ENCODE assay signal across 28 cellular contexts in the genomic region with DNA sequence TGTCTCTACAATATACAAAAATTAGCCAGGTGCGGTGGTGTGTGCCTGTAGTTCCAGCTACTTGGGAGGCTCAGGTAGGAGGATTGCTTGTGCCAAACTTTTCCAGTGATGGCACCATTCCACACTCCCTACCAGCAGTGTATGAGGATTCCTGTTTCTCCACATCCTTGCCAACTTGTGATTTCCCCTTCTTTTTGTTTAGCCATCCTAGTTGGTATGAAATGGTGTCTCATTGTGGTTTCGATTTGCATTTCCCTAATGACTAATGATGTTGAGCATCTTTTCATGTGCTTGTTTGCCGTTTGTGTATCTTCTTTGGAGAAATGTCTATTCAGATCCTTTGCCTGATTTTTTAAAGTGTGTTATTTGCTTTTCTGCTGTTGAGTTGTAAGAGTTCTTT. TPM values are rescaled to one million over a fixed set of nuclear protein-coding genes. Genes with fewer than 3 reads are reported as not detected.
DNase-seq lines count a peak whose midpoint lies in the region; ATAC-seq, FAIRE-seq and TF ChIP-seq lines count a peak whose summit lies in the region.
"Had no signal": no experiment of that assay in that cellular context is flagged by ENCODE, and none has a peak within 500 bp of the region (broad histone marks: within the 10 kb centered on the region; RNA-seq: fewer than 3 reads in every experiment).

No MANE protein-coding gene starts in this region.

- peak overlapping the region in 1 of 2 experiments; percentile 26 for H3K4ac ChIP-seq in mesenchymal stem cell (ENCODE audit: low read depth in 1 of 2, low read length in 2 of 2)

- no peak overlapping the region for H3K18ac ChIP-seq in mesenchymal stem cell (ENCODE audit: low read depth in 1 of 2, low read length in 2 of 2)

- CTCF ChIA-PET in PC-3 (lab: Charles Lee): no interaction called here

- H2AFZ ChIP-seq in PC-3 (ENCODE audit: low read length) (no peak overlapping the region), mesenchymal stem cell (ENCODE audit: low read depth, low read length) (no peak overlapping the region)
- H2AFZ ChIP-seq: hepatocyte had no signal

- 0 out of 2 replicates have a peak, but pooled peaks have one; percentile 31 for ATAC-seq in PC-3
- ATAC-seq in GM18858 (IDR thresholded peaks at IDR 0.05; ENCODE audit: unreplicated experiment): no peak
- no peak for ATAC-seq in GM19023 (IDR thresholded peaks at IDR 0.05; ENCODE audit: unreplicated experiment)
- ATAC-seq in Right ventricle myocardium inferior: no peak
- ATAC-seq: GM12878; right lobe of liver; stimulated activated memory B cell treated with anti-CD40 and anti-IgM and Interleukin-4, amounts not matched to agents 10 μg/mL and 1 μg/mL and 100 μg/mL, for 72 hours had no signal

- H3K4me1 ChIP-seq in PC-3 (ENCODE audit: insufficient read depth, low read length): no peaks in the 10 kb centered on the region
- no peaks in the 10 kb centered on the region for H3K4me1 ChIP-seq in mesenchymal stem cell (ENCODE audit: control insufficient read depth, insufficient read depth, low read depth, low read length)

- H2BK12ac ChIP-seq in mesenchymal stem cell (ENCODE audit: low read length in 2 of 2): no peak overlapping the region

- no peak overlapping the region for H2BK5ac ChIP-seq in mesenchymal stem cell (ENCODE audit: low read depth, low read length, poor library complexity, severe bottlenecking)

- no peak overlapping the region for H3K4me3 ChIP-seq in PC-3 (ENCODE audit: low read length)
- no peak overlapping the region for H3K4me3 ChIP-seq in bronchial epithelial cell (ENCODE audit: low read depth, low read length)
- no peak overlapping the region for H3K4me3 ChIP-seq in mesenchymal stem cell (ENCODE audit: insufficient read depth in 1 of 2, low read depth in 1 of 2, low read length in 2 of 2)
- H3K4me3 ChIP-seq: BLaER1 treated with 17β-estradiol and CSF1 and Interleukin-3, amounts not matched to agents 10 nM and 100 nM; GM12878; hepatocyte; right lobe of liver had no signal

- WGBS in mesenchymal stem cell: 26% methylated on average over 3 of the region's 3 CpGs

- no peak for TF ChIP-seq CTCF in PC-3 (conservative IDR thresholded peaks at IDR 0.05; ENCODE audit: low read depth, low read length)
- no peak for TF ChIP-seq CTCF in bronchial epithelial cell (IDR thresholded peaks at IDR 0.05; ENCODE audit: insufficient read depth, low read length, severe bottlenecking)

- FAIRE-seq in bronchial epithelial cell (lab: Jason Lieb, UNC): no peak
- FAIRE-seq: GM12878, HTR-8/SVneo had no signal

- BruUV-seq in PC-3 (replicated peaks; lab: Mats Ljungman, UMichigan): no TSS peak

- H3K36me3 ChIP-seq in PC-3 (ENCODE audit: low read depth, low read length): no peaks in the 10 kb centered on the region; the same call in 1 of the 2 replicates
- no peaks in the 10 kb centered on the region for H3K36me3 ChIP-seq in bronchial epithelial cell (ENCODE audit: control insufficient read depth, insufficient read depth, low read length)
- peaks cover 0 to 8% of the 10 kb centered on the region in 2 experiments for H3K36me3 ChIP-seq in mesenchymal stem cell (ENCODE audit: control insufficient read depth in 1 of 2, insufficient read depth in 2 of 2, low read depth in 1 of 2, low read length in 2 of 2)
- H3K36me3 ChIP-seq: neutrophil, right lobe of liver had no signal

- intact Hi-C loops in PC-3 (cut with micrococcal nuclease) (no loop called here), Right ventricle myocardium inferior (cut with DNase I) (no loop called here)

- no peak overlapping the region for H3K14ac ChIP-seq in mesenchymal stem cell (ENCODE audit: low read length in 2 of 2)

- POLR2A ChIA-PET in PC-3 (lab: Charles Lee; ENCODE audit: unreplicated experiment): no interaction called here

- H2BK120ac ChIP-seq in mesenchymal stem cell (ENCODE audit: low read depth, low read length): no peak overlapping the region

- H3K23ac ChIP-seq in mesenchymal stem cell (ENCODE audit: low read length in 2 of 2): no peak overlapping the region

- H3K4me2 ChIP-seq in PC-3 (ENCODE audit: low read length) (no peak overlapping the region), mesenchymal stem cell (ENCODE audit: low read length, poor library complexity, severe bottlenecking) (no peak overlapping the region)
- H3K4me2 ChIP-seq: BLaER1 treated with 17β-estradiol and CSF1 and Interleukin-3, amounts not matched to agents 10 nM and 100 nM; hepatocyte; SK-N-SH had no signal

- H4K20me1 ChIP-seq in PC-3 (ENCODE audit: low read length): no peaks in the 10 kb centered on the region
- H4K20me1 ChIP-seq: BLaER1 treated with 17β-estradiol and CSF1 and Interleukin-3, amounts not matched to agents 10 nM and 100 nM had no signal

- H3K9me3 ChIP-seq in PC-3 (ENCODE audit: low read length): no peaks in the 10 kb centered on the region
- H3K9me3 ChIP-seq in mesenchymal stem cell (ENCODE audit: control insufficient read depth, low read length): peaks cover 3% of the 10 kb centered on the region
- H3K9me3 ChIP-seq: neutrophil, right lobe of liver, SK-N-SH had no signal

- H2AK5ac ChIP-seq in mesenchymal stem cell (ENCODE audit: low read length, severe bottlenecking): no peak overlapping the region

- no peak overlapping the region for H4K91ac ChIP-seq in mesenchymal stem cell (ENCODE audit: low read length)

- H3K9me2 ChIP-seq in PC-3 (replicated peaks; ENCODE audit: low read length): no peaks in the 10 kb centered on the region
- H3K9me2 ChIP-seq: SK-N-SH had no signal

- no peak overlapping the region for H3K27ac ChIP-seq in PC-3 (ENCODE audit: low read length)
- H3K27ac ChIP-seq in mesenchymal stem cell (ENCODE audit: low read length, poor library complexity, severe bottlenecking): no peak overlapping the region
- H3K27ac ChIP-seq: BLaER1 treated with 17β-estradiol and CSF1 and Interleukin-3, amounts not matched to agents 10 nM and 100 nM; hepatocyte; neutrophil; right lobe of liver had no signal

- DNase-seq in GM04503 (ENCODE audit: low read depth) (peak; percentile 15), PC-3 (peak; percentile 35), bronchial epithelial cell (ENCODE audit: low read depth) (peak; percentile 64), mesenchymal stem cell (peak; percentile 71), NOMO-1 treated with DMSO at 0.1 percent for 48 hours (lab: John Stamatoyannopoulos, UW; ENCODE audit: unreplicated experiment) (no peak), Right ventricle myocardium inferior (ENCODE audit: missing footprints) (no peak)
- DNase-seq: activated CD4-positive, alpha-beta T cell treated with anti-CD3 and anti-CD28 coated beads, Interleukin-2, amount 10 ng/mL, durations not matched to agents 24 days and 14 days; activated gamma-delta T cell treated with Interleukin-2 at 50 U/mL for 16 hours; activated T-cell treated with anti-CD3 and anti-CD28 coated beads, Interleukin-2, amount 50 U/mL, for 1 hour; DMS79 treated with DMSO at 0.1 percent for 48 hours; foreskin melanocyte; H7; KBM-7; NCI-H146; NCI-H2107; NCI-H774; right lobe of liver; SK-N-SH; stimulated activated CD4-positive, alpha-beta T cell treated with anti-CD3 and anti-CD28 coated beads, Interleukin-4, amount 100 ng/mL, for 4 hours; T-helper 2 cell had no signal

- H3K9ac ChIP-seq in PC-3 (ENCODE audit: low read length) (no peak overlapping the region), mesenchymal stem cell (ENCODE audit: low read length) (no peak overlapping the region)
- H3K9ac ChIP-seq: BLaER1 treated with 17β-estradiol and CSF1 and Interleukin-3, amounts not matched to agents 10 nM and 100 nM; SK-N-SH had no signal

- no peak overlapping the region for H2BK15ac ChIP-seq in mesenchymal stem cell (ENCODE audit: low read depth, poor library complexity, severe bottlenecking)

- H3K79me1 ChIP-seq in mesenchymal stem cell (replicated peaks; ENCODE audit: low read length, poor library complexity, severe bottlenecking): peaks cover 18% of the 10 kb centered on the region

- H3K27me3 ChIP-seq in PC-3 (ENCODE audit: low read length): no peaks in the 10 kb centered on the region
- no peaks in the 10 kb centered on the region for H3K27me3 ChIP-seq in bronchial epithelial cell (ENCODE audit: control insufficient read depth, insufficient read depth, low read length)
- no peaks in the 10 kb centered on the region for H3K27me3 ChIP-seq in mesenchymal stem cell (ENCODE audit: control insufficient read depth in 1 of 2, insufficient read depth in 1 of 2, low read length in 2 of 2)
- H3K27me3 ChIP-seq: BLaER1 treated with 17β-estradiol and CSF1 and Interleukin-3, amounts not matched to agents 10 nM and 100 nM; hepatocyte; neutrophil; right lobe of liver had no signal

- no peaks in the 10 kb centered on the region for H3F3A ChIP-seq in PC-3 (ENCODE audit: low read length, unreplicated experiment)

- no peaks in the 10 kb centered on the region for H3K79me2 ChIP-seq in PC-3 (ENCODE audit: low read length)

- peak overlapping the region; percentile 91 for H4K8ac ChIP-seq in mesenchymal stem cell (ENCODE audit: low read length)

RNA-seq across cellular contexts. Expression of gene EPB41L5, which starts 41.0 kb away (rescaled TPM):
- total RNA-seq in PC-3 (2014; rRNA removed) (11.7 and 14.0 TPM in 2 replicates), bronchial epithelial cell (34.5 and 71.0 TPM in 2 replicates), Right ventricle myocardium inferior (8.2 TPM)
- polyA plus RNA-seq in mesenchymal stem cell (2013, experiment 1 of 2): 9.8 TPM
- 9.7 TPM for polyA plus RNA-seq in mesenchymal stem cell (2013, experiment 2 of 2)

Comparison
In these comparisons a context has a peak if more than half of its experiments do, and no peak if none do; other contexts are left out.
1. DNase-seq: peak in GM04503 (single experiment), PC-3 (single experiment), bronchial epithelial cell (single experiment) and mesenchymal stem cell (single experiment); none in NOMO-1 treated with DMSO at 0.1 percent for 48 hours (single experiment) and Right ventricle myocardium inferior (single experiment).